ENCODE assay signal across 1 cellular context in genomic region chr10:28678687-28679457, GRCh38.
TF ChIP-seq lines count a peak whose summit lies in the region.

No MANE protein-coding gene starts in this region.

TF ChIP-seq in HepG2, 621 proteins besides CTCF, POLR2A, EP300 and RAD21 (continued from another document):
- TF ChIP-seq CEBPZ (IDR thresholded peaks at IDR 0.05; ENCODE audit: low read length) (no peak), ZNF484 (CRISPR knock-in tag; IDR thresholded peaks at IDR 0.05; ENCODE audit: borderline replicate concordance, low read depth) (no peak), E2F5 (CRISPR knock-in tag; conservative IDR thresholded peaks at IDR 0.05) (no peak), CBFB (CRISPR knock-in tag; IDR thresholded peaks at IDR 0.05) (no peak), ATF5 (CRISPR knock-in tag; IDR thresholded peaks at IDR 0.05; ENCODE audit: low read depth) (no peak), SOX6 (IDR thresholded peaks at IDR 0.05) (no peak), SOX6 (CRISPR knock-in tag; IDR thresholded peaks at IDR 0.05) (0 out of 2 replicates have a peak, but pooled peaks have one; percentile 15), ZMAT5 (CRISPR knock-in tag; IDR thresholded peaks at IDR 0.05; ENCODE audit: borderline replicate concordance, low read depth) (no peak), POGK (CRISPR knock-in tag; conservative IDR thresholded peaks at IDR 0.05) (no peak), TSC22D2 (CRISPR knock-in tag; IDR thresholded peaks at IDR 0.05; ENCODE audit: borderline replicate concordance) (no peak), ZBTB26 (CRISPR knock-in tag; IDR thresholded peaks at IDR 0.05; ENCODE audit: borderline replicate concordance) (no peak), NFRKB (IDR thresholded peaks at IDR 0.05) (no peak), SAP130 (CRISPR knock-in tag; IDR thresholded peaks at IDR 0.05; ENCODE audit: low read depth) (peak; percentile 51; the same call in 1 of the 2 replicates), NFIC (IDR thresholded peaks at IDR 0.05; ENCODE audit: low read length) (no peak), AFF4 (CRISPR knock-in tag; IDR thresholded peaks at IDR 0.05) (no peak), AGO1 (IDR thresholded peaks at IDR 0.05; ENCODE audit: low read depth, low read length, poor library complexity, severe bottlenecking) (no peak), TRAFD1 (CRISPR knock-in tag; IDR thresholded peaks at IDR 0.05; ENCODE audit: borderline replicate concordance) (no peak), MAFG (CRISPR knock-in tag; IDR thresholded peaks at IDR 0.05) (no peak), RBFOX2 (IDR thresholded peaks at IDR 0.05; ENCODE audit: low read depth, low read length) (0 out of 2 replicates have a peak, but pooled peaks have one; percentile 4), ZKSCAN1 (IDR thresholded peaks at IDR 0.05; ENCODE audit: low read length) (no peak), ZNF331 (CRISPR knock-in tag; IDR thresholded peaks at IDR 0.05) (no peak), KAT8 (CRISPR knock-in tag; IDR thresholded peaks at IDR 0.05) (0 out of 2 replicates have a peak, but pooled peaks have one; percentile 20), ZNF570 (CRISPR knock-in tag; IDR thresholded peaks at IDR 0.05; ENCODE audit: borderline replicate concordance) (no peak), BCL6 (CRISPR knock-in tag; IDR thresholded peaks at IDR 0.05) (no peak), ZNF251 (CRISPR knock-in tag; IDR thresholded peaks at IDR 0.05) (no peak), ZNF234 (CRISPR knock-in tag; conservative IDR thresholded peaks at IDR 0.05) (no peak), PHB2 (IDR thresholded peaks at IDR 0.05; ENCODE audit: partially characterized antibody) (no peak), TCF7 (IDR thresholded peaks at IDR 0.05; ENCODE audit: low read depth) (peak; percentile 28; the same call in 1 of the 2 replicates), PPARG (CRISPR knock-in tag; conservative IDR thresholded peaks at IDR 0.05) (no peak), FOSL2 (CRISPR knock-in tag; IDR thresholded peaks at IDR 0.05) (no peak), MAZ (IDR thresholded peaks at IDR 0.05; ENCODE audit: borderline replicate concordance, low read depth, low read length) (no peak), MAZ (CRISPR knock-in tag; IDR thresholded peaks at IDR 0.05; ENCODE audit: low read depth) (no peak), NCOA2 (CRISPR knock-in tag; IDR thresholded peaks at IDR 0.05) (peak; percentile 56; the same call in 1 of the 2 replicates), SOX13 (IDR thresholded peaks at IDR 0.05) (no peak), SOX13 (CRISPR knock-in tag; conservative IDR thresholded peaks at IDR 0.05 in 1 of 2, IDR thresholded peaks at IDR 0.05 in 1 of 2) (peak in 1 of 2 experiments; percentile 26; a peak in 2 of 4 replicates), GATA4 (IDR thresholded peaks at IDR 0.05; ENCODE audit: borderline replicate concordance, low read depth) (no peak), ZNF652 (CRISPR knock-in tag; IDR thresholded peaks at IDR 0.05; ENCODE audit: borderline replicate concordance, low read depth) (peak; percentile 29; the same call in 1 of the 2 replicates), XRCC5 (optimal IDR thresholded peaks at IDR 0.05; ENCODE audit: low read length) (no peak)
